Comparison of ENCODE assay signal across 26 cellular contexts in genomic region chr2:23432531-23432930, GRCh38.
"Had no signal": no experiment of that assay in that cellular context is flagged by ENCODE, and none has a peak within 500 bp of the region (broad histone marks: within the 10 kb centered on the region; RNA-seq: fewer than 3 reads in every experiment).

No MANE protein-coding gene starts in this region.

- H3K27ac Mint-ChIP-seq: activated CD4-positive, alpha-beta memory T cell treated with anti-CD3 and anti-CD28 coated beads for 36 hours; activated CD4-positive, alpha-beta T cell treated with anti-CD3 and anti-CD28 coated beads, Interleukin-2, amount 10 ng/mL, durations not matched to agents 24 days and 14 days; activated naive CD4-positive, alpha-beta T cell treated with anti-CD3 and anti-CD28 coated beads for 36 hours; activated naive CD8-positive, alpha-beta T cell treated with anti-CD3 and anti-CD28 coated beads for 36 hours; activated T-helper 1 cell treated with anti-CD3 and anti-CD28 coated beads, Interleukin-12 subunit alpha, Interleukin-12 subunit beta, Interleukin-2, Interleukin-4 antibody, amounts not matched to agents 30 ng/mL and 10 ng/mL and 1 ng/mL, durations not matched to agents 14 hours and 24 hours and 36 hours; naive thymus-derived CD8-positive, alpha-beta T cell; stimulated activated effector memory CD8-positive, alpha-beta T cell treated with anti-CD3 and anti-CD28 coated beads, Interleukin-12 subunit alpha, Interleukin-12 subunit beta, amount 100 ng/mL, for 72 hours; stimulated activated naive CD8-positive, alpha-beta T cell treated with anti-CD3 and anti-CD28 coated beads, Interleukin-15, Interleukin-2, amounts not matched to agents 100 ng/mL and 50 ng/mL, for 24 hours; T-helper 17 cell had no signal

- H3K9me3 ChIP-seq: right lobe of liver, thyroid gland had no signal

- H3K27me3 ChIP-seq: brain microvascular endothelial cell, right lobe of liver, thyroid gland had no signal

- H3K4me3 ChIP-seq: right lobe of liver, thyroid gland had no signal

- H3K4me1 ChIP-seq: right lobe of liver, thyroid gland had no signal

- H3K9me3 Mint-ChIP-seq: activated CD4-positive, alpha-beta memory T cell treated with anti-CD3 and anti-CD28 coated beads for 36 hours; activated CD4-positive, alpha-beta T cell treated with anti-CD3 and anti-CD28 coated beads, Interleukin-2, amount 10 ng/mL, durations not matched to agents 24 days and 14 days; activated T-helper 1 cell treated with anti-CD3 and anti-CD28 coated beads, Interleukin-12 subunit alpha, Interleukin-12 subunit beta, Interleukin-2, Interleukin-4 antibody, amounts not matched to agents 30 ng/mL and 10 ng/mL and 1 ng/mL, durations not matched to agents 14 hours and 24 hours and 36 hours; stimulated activated naive CD8-positive, alpha-beta T cell treated with anti-CD3 and anti-CD28 coated beads, Interleukin-15, Interleukin-2, amounts not matched to agents 100 ng/mL and 50 ng/mL, for 24 hours had no signal

- H3K36me3 ChIP-seq: brain microvascular endothelial cell, right lobe of liver, thyroid gland had no signal

- ATAC-seq: esophagus mucosa; left colon; naive thymus-derived CD8-positive, alpha-beta T cell; stimulated activated effector memory CD8-positive, alpha-beta T cell treated with anti-CD3 and anti-CD28 coated beads, Interleukin-12 subunit alpha, Interleukin-12 subunit beta, amount 100 ng/mL, for 72 hours; T-helper 17 cell had no signal

- DNase-seq: activated CD4-positive, alpha-beta memory T cell treated with anti-CD3 and anti-CD28 coated beads for 36 hours; activated CD4-positive, alpha-beta T cell treated with anti-CD3 and anti-CD28 coated beads, Interleukin-2, amount 10 ng/mL, durations not matched to agents 24 days and 14 days; activated CD4-positive, CD25-positive, alpha-beta regulatory T cell treated with anti-CD3 and anti-CD28 coated beads, Interleukin-2, amount 50 U/mL, for 72 hours; activated effector memory CD4-positive, alpha-beta T cell treated with anti-CD3 and anti-CD28 coated beads, Interleukin-2, amount 50 U/mL, for 16 hours; activated naive CD4-positive, alpha-beta T cell treated with anti-CD3 and anti-CD28 coated beads for 36 hours; activated naive CD8-positive, alpha-beta T cell treated with anti-CD3 and anti-CD28 coated beads for 36 hours; activated T-cell treated with anti-CD3 and anti-CD28 coated beads for 4 hours; amniotic stem cell; brain microvascular endothelial cell; foreskin fibroblast; hippocampal formation; kidney; left colon; naive thymus-derived CD8-positive, alpha-beta T cell; stimulated activated CD4-positive, alpha-beta T cell treated with anti-CD3 and anti-CD28 coated beads, Interleukin-12 subunit alpha, Interleukin-12 subunit beta, amount 100 ng/mL, for 4 hours; stimulated activated CD4-positive, alpha-beta T cell treated with anti-CD3 and anti-CD28 coated beads, Interleukin-4, amount 100 ng/mL, for 1 hour; substantia nigra; SW 1271; T-helper 17 cell; T1000; thyroid gland had no signal

- H3K36me3 Mint-ChIP-seq: activated CD4-positive, alpha-beta memory T cell treated with anti-CD3 and anti-CD28 coated beads for 36 hours; naive thymus-derived CD8-positive, alpha-beta T cell; stimulated activated effector memory CD8-positive, alpha-beta T cell treated with anti-CD3 and anti-CD28 coated beads, Interleukin-12 subunit alpha, Interleukin-12 subunit beta, amount 100 ng/mL, for 72 hours had no signal

- H3K4me1 Mint-ChIP-seq: stimulated activated effector memory CD8-positive, alpha-beta T cell treated with anti-CD3 and anti-CD28 coated beads, Interleukin-12 subunit alpha, Interleukin-12 subunit beta, amount 100 ng/mL, for 72 hours; T-helper 17 cell had no signal

- H3K4me3 Mint-ChIP-seq: activated CD4-positive, alpha-beta memory T cell treated with anti-CD3 and anti-CD28 coated beads for 36 hours; activated CD4-positive, alpha-beta T cell treated with anti-CD3 and anti-CD28 coated beads, Interleukin-2, amount 10 ng/mL, durations not matched to agents 24 days and 14 days; activated naive CD4-positive, alpha-beta T cell treated with anti-CD3 and anti-CD28 coated beads for 36 hours; activated naive CD8-positive, alpha-beta T cell treated with anti-CD3 and anti-CD28 coated beads for 36 hours; activated T-helper 1 cell treated with anti-CD3 and anti-CD28 coated beads, Interleukin-12 subunit alpha, Interleukin-12 subunit beta, Interleukin-2, Interleukin-4 antibody, amounts not matched to agents 30 ng/mL and 10 ng/mL and 1 ng/mL, durations not matched to agents 14 hours and 24 hours and 36 hours; stimulated activated effector memory CD8-positive, alpha-beta T cell treated with anti-CD3 and anti-CD28 coated beads, Interleukin-12 subunit alpha, Interleukin-12 subunit beta, amount 100 ng/mL, for 72 hours; stimulated activated naive CD8-positive, alpha-beta T cell treated with anti-CD3 and anti-CD28 coated beads, Interleukin-15, Interleukin-2, amounts not matched to agents 100 ng/mL and 50 ng/mL, for 24 hours; T-helper 17 cell had no signal

- H3K27ac ChIP-seq: brain microvascular endothelial cell, right lobe of liver, thyroid gland had no signal
